ENCODE assay signal across 34 cellular contexts in the genomic region with DNA sequence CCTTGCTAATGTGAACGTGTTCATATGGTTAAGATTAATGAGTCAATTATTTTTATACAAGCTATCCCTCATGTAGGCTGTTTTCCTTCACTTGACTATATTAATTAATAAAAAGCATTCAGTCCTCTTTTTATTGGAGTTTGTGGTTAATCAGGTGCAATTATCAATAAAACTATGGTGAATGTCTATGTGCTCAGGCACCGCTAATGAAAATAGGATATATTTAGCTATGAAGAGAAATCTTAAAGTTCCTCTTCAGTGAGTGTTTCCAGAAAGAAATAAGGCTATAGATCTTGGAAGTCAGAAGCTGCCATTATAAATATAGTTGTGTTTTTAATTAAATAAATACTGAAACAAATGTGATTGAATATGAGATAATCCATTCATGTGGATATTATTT.
"Had no signal": no experiment of that assay in that cellular context is flagged by ENCODE, and none has a peak within 500 bp of the region (broad histone marks: within the 10 kb centered on the region; RNA-seq: fewer than 3 reads in every experiment).

No MANE protein-coding gene starts in this region.

- ATAC-seq: activated CD8-positive, alpha-beta T cell treated with anti-CD3 and anti-CD28 coated beads for 36 hours; activated naive CD4-positive, alpha-beta T cell treated with anti-CD3 and anti-CD28 coated beads, Interleukin-2, amount 50 U/mL, for 72 hours; activated T-cell treated with anti-CD3 and anti-CD28 coated beads, Interleukin-2, amount 50 U/mL, for 4 hours; activated T-cell treated with anti-CD3 and anti-CD28 coated beads, Interleukin-2, amount 50 U/mL, for 72 hours; activated T-helper 17 cell treated with anti-CD3 and anti-CD28 coated beads, Interleukin-2, amount 50 U/mL, for 72 hours; body of pancreas had no signal

- H3K27ac Mint-ChIP-seq: activated B cell treated with CpG ODN at 0.5 μM for 24 hours; activated CD4-positive, alpha-beta memory T cell treated with anti-CD3 and anti-CD28 coated beads for 36 hours; activated CD4-positive, alpha-beta T cell treated with anti-CD3 and anti-CD28 coated beads, Interleukin-2, amount 10 ng/mL, durations not matched to agents 24 days and 14 days; activated CD8-positive, alpha-beta T cell treated with anti-CD3 and anti-CD28 coated beads for 36 hours; activated naive CD4-positive, alpha-beta T cell treated with anti-CD3 and anti-CD28 coated beads for 36 hours; activated naive CD4-positive, alpha-beta T cell treated with anti-CD3 and anti-CD28 coated beads, Interleukin-2, amount 50 U/mL, for 72 hours; activated naive CD8-positive, alpha-beta T cell treated with anti-CD3 and anti-CD28 coated beads for 36 hours; activated T-cell treated with anti-CD3 and anti-CD28 coated beads, Interleukin-2, amount 50 U/mL, for 72 hours; activated T-helper 1 cell treated with anti-CD3 and anti-CD28 coated beads, Interleukin-12 subunit alpha, Interleukin-12 subunit beta, Interleukin-2, Interleukin-4 antibody, amounts not matched to agents 30 ng/mL and 10 ng/mL and 1 ng/mL, durations not matched to agents 14 hours and 24 hours and 36 hours; activated T-helper 17 cell treated with anti-CD3 and anti-CD28 coated beads, Interleukin-2, amount 50 U/mL, for 72 hours; T-helper 1 cell treated with Interleukin-12 subunit alpha and Interleukin-12 subunit beta and Interleukin-4 antibody, amounts not matched to agents 30 μg/mL and 1 μg/mL, for 36 hours; T-helper 2 cell treated with Interferon-gamma antibody and Interleukin-4, amounts not matched to agents 5 μg/mL and 100 μg/mL, for 36 hours had no signal

- H3K4me3 ChIP-seq: adrenal gland, body of pancreas, breast epithelium had no signal

- H3K9me3 Mint-ChIP-seq: activated B cell treated with CpG ODN at 0.5 μM for 24 hours; activated CD4-positive, alpha-beta memory T cell treated with anti-CD3 and anti-CD28 coated beads for 36 hours; activated CD4-positive, alpha-beta T cell treated with anti-CD3 and anti-CD28 coated beads, Interleukin-2, amount 10 ng/mL, durations not matched to agents 24 days and 14 days; activated CD8-positive, alpha-beta T cell treated with anti-CD3 and anti-CD28 coated beads for 36 hours; activated naive CD4-positive, alpha-beta T cell treated with anti-CD3 and anti-CD28 coated beads for 36 hours; activated naive CD4-positive, alpha-beta T cell treated with anti-CD3 and anti-CD28 coated beads, Interleukin-2, amount 50 U/mL, for 72 hours; activated naive CD8-positive, alpha-beta T cell treated with anti-CD3 and anti-CD28 coated beads for 36 hours; activated T-cell treated with anti-CD3 and anti-CD28 coated beads, Interleukin-2, amount 50 U/mL, for 4 hours; activated T-cell treated with anti-CD3 and anti-CD28 coated beads, Interleukin-2, amount 50 U/mL, for 72 hours; activated T-helper 17 cell treated with anti-CD3 and anti-CD28 coated beads, Interleukin-2, amount 50 U/mL, for 72 hours; T-helper 1 cell treated with Interleukin-12 subunit alpha and Interleukin-12 subunit beta and Interleukin-4 antibody, amounts not matched to agents 30 μg/mL and 1 μg/mL, for 36 hours; T-helper 2 cell treated with Interferon-gamma antibody and Interleukin-4, amounts not matched to agents 5 μg/mL and 100 μg/mL, for 36 hours had no signal

- H3K27ac ChIP-seq: adrenal gland, body of pancreas, brain microvascular endothelial cell, breast epithelium, VCaP had no signal

- H3K4me1 ChIP-seq: adrenal gland, body of pancreas, breast epithelium had no signal

- H3K36me3 Mint-ChIP-seq: activated CD4-positive, alpha-beta memory T cell treated with anti-CD3 and anti-CD28 coated beads for 36 hours; activated naive CD4-positive, alpha-beta T cell treated with anti-CD3 and anti-CD28 coated beads, Interleukin-2, amount 50 U/mL, for 72 hours; activated naive CD8-positive, alpha-beta T cell treated with anti-CD3 and anti-CD28 coated beads for 36 hours had no signal

- DNase-seq: activated B cell treated with CpG ODN at 0.5 μM for 24 hours; activated CD4-positive, alpha-beta memory T cell treated with anti-CD3 and anti-CD28 coated beads for 36 hours; activated CD4-positive, alpha-beta T cell treated with anti-CD3 and anti-CD28 coated beads for 4 hours; activated CD4-positive, alpha-beta T cell treated with anti-CD3 and anti-CD28 coated beads, Interleukin-2, amount 10 ng/mL, durations not matched to agents 24 days and 14 days; activated CD4-positive, alpha-beta T cell treated with anti-CD3 and anti-CD28 coated beads, Interleukin-2, amount 50 U/mL, for 1 hour; activated CD4-positive, alpha-beta T cell treated with anti-CD3 and anti-CD28 coated beads, Interleukin-2, amount 50 U/mL, for 4 hours; activated CD4-positive, CD25-positive, alpha-beta regulatory T cell treated with anti-CD3 and anti-CD28 coated beads, Interleukin-2, amount 50 U/mL, for 72 hours; activated CD8-positive, alpha-beta memory T cell treated with anti-CD3 and anti-CD28 coated beads, Interleukin-2, amount 50 U/mL, for 4 hours; activated CD8-positive, alpha-beta T cell treated with anti-CD3 and anti-CD28 coated beads for 36 hours; activated effector memory CD4-positive, alpha-beta T cell treated with anti-CD3 and anti-CD28 coated beads, Interleukin-2, amount 50 U/mL, for 16 hours; activated gamma-delta T cell treated with Interleukin-2 at 50 U/mL for 16 hours; activated naive CD4-positive, alpha-beta T cell; activated naive CD4-positive, alpha-beta T cell treated with anti-CD3 and anti-CD28 coated beads for 36 hours; activated naive CD4-positive, alpha-beta T cell treated with anti-CD3 and anti-CD28 coated beads, Interleukin-2, amount 50 U/mL, for 16 hours; activated naive CD8-positive, alpha-beta T cell treated with anti-CD3 and anti-CD28 coated beads for 36 hours; activated T-cell treated with anti-CD3 and anti-CD28 coated beads for 4 hours; activated T-cell treated with anti-CD3 and anti-CD28 coated beads, Interleukin-2, amount 50 U/mL, for 1 hour; activated T-cell treated with anti-CD3 and anti-CD28 coated beads, Interleukin-2, amount 50 U/mL, for 4 hours; activated T-cell treated with anti-CD3 and anti-CD28 coated beads, Interleukin-2, amount 50 U/mL, for 72 hours; adrenal gland; amniotic stem cell; aorta; body of pancreas; brain microvascular endothelial cell; central memory CD4-positive, alpha-beta T cell; T-helper 2 cell; T-helper 9 cell had no signal

- H3K36me3 ChIP-seq: adrenal gland, brain microvascular endothelial cell, breast epithelium had no signal

- H3K4me3 Mint-ChIP-seq: activated B cell treated with CpG ODN at 0.5 μM for 24 hours; activated CD4-positive, alpha-beta memory T cell treated with anti-CD3 and anti-CD28 coated beads for 36 hours; activated CD4-positive, alpha-beta T cell treated with anti-CD3 and anti-CD28 coated beads, Interleukin-2, amount 10 ng/mL, durations not matched to agents 24 days and 14 days; activated CD8-positive, alpha-beta T cell treated with anti-CD3 and anti-CD28 coated beads for 36 hours; activated naive CD4-positive, alpha-beta T cell treated with anti-CD3 and anti-CD28 coated beads for 36 hours; activated naive CD8-positive, alpha-beta T cell treated with anti-CD3 and anti-CD28 coated beads for 36 hours; activated T-cell treated with anti-CD3 and anti-CD28 coated beads, Interleukin-2, amount 50 U/mL, for 4 hours; activated T-cell treated with anti-CD3 and anti-CD28 coated beads, Interleukin-2, amount 50 U/mL, for 72 hours; activated T-helper 1 cell treated with anti-CD3 and anti-CD28 coated beads, Interleukin-12 subunit alpha, Interleukin-12 subunit beta, Interleukin-2, Interleukin-4 antibody, amounts not matched to agents 30 ng/mL and 10 ng/mL and 1 ng/mL, durations not matched to agents 14 hours and 24 hours and 36 hours; activated T-helper 17 cell treated with anti-CD3 and anti-CD28 coated beads, Interleukin-2, amount 50 U/mL, for 72 hours; T-helper 1 cell treated with Interleukin-12 subunit alpha and Interleukin-12 subunit beta and Interleukin-4 antibody, amounts not matched to agents 30 μg/mL and 1 μg/mL, for 36 hours; T-helper 2 cell treated with Interferon-gamma antibody and Interleukin-4, amounts not matched to agents 5 μg/mL and 100 μg/mL, for 36 hours had no signal

- H3K9me3 ChIP-seq: adrenal gland had no signal

- H3K4me1 Mint-ChIP-seq: activated B cell treated with CpG ODN at 0.5 μM for 24 hours; activated CD4-positive, alpha-beta T cell treated with anti-CD3 and anti-CD28 coated beads, Interleukin-2, amount 10 ng/mL, durations not matched to agents 24 days and 14 days; activated naive CD8-positive, alpha-beta T cell treated with anti-CD3 and anti-CD28 coated beads for 36 hours; activated T-helper 17 cell treated with anti-CD3 and anti-CD28 coated beads, Interleukin-2, amount 50 U/mL, for 72 hours had no signal

- H3K27me3 ChIP-seq: adrenal gland, body of pancreas, brain microvascular endothelial cell, breast epithelium had no signal
